ENCODE assay signal across 1 cellular context in genomic region chr15:29815000-29815704, GRCh38.
TF ChIP-seq lines count a peak whose summit lies in the region.

No MANE protein-coding gene starts in this region.

TF ChIP-seq in K562, 482 proteins besides CTCF, POLR2A, EP300 and RAD21 (continued from another document and continues in another):
- no peak for TF ChIP-seq MBD1 (CRISPR knock-in tag; IDR thresholded peaks at IDR 0.05)
- TF ChIP-seq VEZF1 (CRISPR knock-in tag; IDR thresholded peaks at IDR 0.05) = no peak
- TF ChIP-seq EWSR1 (IDR thresholded peaks at IDR 0.05; ENCODE audit: borderline replicate concordance, low read depth, partially characterized antibody) = no peak
- TF ChIP-seq, protein P1, sequence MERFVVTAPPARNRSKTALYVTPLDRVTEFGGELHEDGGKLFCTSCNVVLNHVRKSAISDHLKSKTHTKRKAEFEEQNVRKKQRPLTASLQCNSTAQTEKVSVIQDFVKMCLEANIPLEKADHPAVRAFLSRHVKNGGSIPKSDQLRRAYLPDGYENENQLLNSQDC (CRISPR knock-in tag; IDR thresholded peaks at IDR 0.05) = no peak
- TF ChIP-seq, protein P2, sequence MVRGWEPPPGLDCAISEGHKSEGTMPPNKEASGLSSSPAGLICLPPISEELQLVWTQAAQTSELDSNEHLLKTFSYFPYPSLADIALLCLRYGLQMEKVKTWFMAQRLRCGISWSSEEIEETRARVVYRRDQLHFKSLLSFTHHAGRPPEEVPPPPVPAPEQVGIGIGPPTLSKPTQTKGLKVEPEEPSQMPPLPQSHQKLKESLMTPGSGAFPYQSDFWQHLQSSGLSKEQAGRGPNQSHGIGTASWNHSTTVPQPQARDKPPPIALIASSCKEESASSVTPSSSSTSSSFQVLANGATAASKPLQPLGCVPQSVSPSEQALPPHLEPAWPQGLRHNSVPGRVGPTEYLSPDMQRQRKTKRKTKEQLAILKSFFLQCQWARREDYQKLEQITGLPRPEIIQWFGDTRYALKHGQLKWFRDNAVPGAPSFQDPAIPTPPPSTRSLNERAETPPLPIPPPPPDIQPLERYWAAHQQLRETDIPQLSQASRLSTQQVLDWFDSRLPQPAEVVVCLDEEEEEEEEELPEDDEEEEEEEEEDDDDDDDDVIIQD (CRISPR knock-in tag; IDR thresholded peaks at IDR 0.05) = no peak
- TF ChIP-seq FUS (optimal IDR thresholded peaks at IDR 0.05; ENCODE audit: low read depth, low read length) = no peak
- TF ChIP-seq SMAD3 (CRISPR knock-in tag; conservative IDR thresholded peaks at IDR 0.05) = no peak
- no peak for TF ChIP-seq ZNF695 (CRISPR knock-in tag; IDR thresholded peaks at IDR 0.05)
- TF ChIP-seq, protein P3, sequence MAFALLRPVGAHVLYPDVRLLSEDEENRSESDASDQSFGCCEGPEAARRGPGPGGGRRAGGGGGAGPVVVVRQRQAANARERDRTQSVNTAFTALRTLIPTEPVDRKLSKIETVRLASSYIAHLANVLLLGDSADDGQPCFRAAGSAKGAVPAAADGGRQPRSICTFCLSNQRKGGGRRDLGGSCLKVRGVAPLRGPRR (CRISPR knock-in tag; IDR thresholded peaks at IDR 0.05) = no peak
- no peak for TF ChIP-seq AFF4 (CRISPR knock-in tag; IDR thresholded peaks at IDR 0.05)
- no peak for TF ChIP-seq ARID3B (CRISPR knock-in tag; IDR thresholded peaks at IDR 0.05; ENCODE audit: borderline replicate concordance)
- no peak for TF ChIP-seq ZNF354B (CRISPR knock-in tag; IDR thresholded peaks at IDR 0.05)
- TF ChIP-seq HDAC1 (IDR thresholded peaks at IDR 0.05) = peak in 1 of 2 experiments; percentile 42; a peak in 1 of 4 replicates
- no peak for TF ChIP-seq ZNF165 (CRISPR knock-in tag; IDR thresholded peaks at IDR 0.05; ENCODE audit: borderline replicate concordance)
- no peak for TF ChIP-seq ZZZ3 (IDR thresholded peaks at IDR 0.05)
- no peak for TF ChIP-seq YY1 (IDR thresholded peaks at IDR 0.05; ENCODE audit: borderline replicate concordance in 1 of 3, control insufficient read depth in 1 of 3, extremely low read depth in 1 of 3, insufficient read depth in 3 of 3, insufficient read length in 1 of 3, insufficient replicate concordance in 2 of 3, low read depth in 1 of 3, low read length in 2 of 3)
- TF ChIP-seq ZNF41 (CRISPR knock-in tag; conservative IDR thresholded peaks at IDR 0.05) = no peak
- TF ChIP-seq ETV6 (IDR thresholded peaks at IDR 0.05; ENCODE audit: borderline replicate concordance in 1 of 2, low read depth in 2 of 2, low read length in 1 of 2) = no peak
- TF ChIP-seq ETV6 (CRISPR knock-in tag; IDR thresholded peaks at IDR 0.05; ENCODE audit: borderline replicate concordance) = no peak
- no peak for TF ChIP-seq NELFE (IDR thresholded peaks at IDR 0.05; ENCODE audit: insufficient read depth, insufficient read length)
- no peak for TF ChIP-seq HDAC3 (IDR thresholded peaks at IDR 0.05; ENCODE audit: borderline replicate concordance, partially characterized antibody)
- TF ChIP-seq EHMT2 (IDR thresholded peaks at IDR 0.05) = no peak
- TF ChIP-seq CHCHD3 (CRISPR knock-in tag; IDR thresholded peaks at IDR 0.05) = no peak
- TF ChIP-seq, protein P4, sequence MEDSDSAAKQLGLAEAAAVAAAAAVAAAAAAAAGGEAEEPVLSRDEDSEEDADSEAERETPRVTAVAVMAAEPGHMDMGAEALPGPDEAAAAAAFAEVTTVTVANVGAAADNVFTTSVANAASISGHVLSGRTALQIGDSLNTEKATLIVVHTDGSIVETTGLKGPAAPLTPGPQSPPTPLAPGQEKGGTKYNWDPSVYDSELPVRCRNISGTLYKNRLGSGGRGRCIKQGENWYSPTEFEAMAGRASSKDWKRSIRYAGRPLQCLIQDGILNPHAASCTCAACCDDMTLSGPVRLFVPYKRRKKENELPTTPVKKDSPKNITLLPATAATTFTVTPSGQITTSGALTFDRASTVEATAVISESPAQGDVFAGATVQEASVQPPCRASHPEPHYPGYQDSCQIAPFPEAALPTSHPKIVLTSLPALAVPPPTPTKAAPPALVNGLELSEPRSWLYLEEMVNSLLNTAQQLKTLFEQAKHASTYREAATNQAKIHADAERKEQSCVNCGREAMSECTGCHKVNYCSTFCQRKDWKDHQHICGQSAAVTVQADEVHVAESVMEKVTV (CRISPR knock-in tag; IDR thresholded peaks at IDR 0.05) = no peak
- no peak for TF ChIP-seq ZNF398 (CRISPR knock-in tag; IDR thresholded peaks at IDR 0.05)
- TF ChIP-seq BDP1 (IDR thresholded peaks at IDR 0.05; ENCODE audit: insufficient read depth, insufficient read length) = no peak
- TF ChIP-seq ZNF239 (CRISPR knock-in tag; IDR thresholded peaks at IDR 0.05) = no peak
- no peak for TF ChIP-seq PHB (CRISPR knock-in tag; IDR thresholded peaks at IDR 0.05)
- TF ChIP-seq, protein P5, sequence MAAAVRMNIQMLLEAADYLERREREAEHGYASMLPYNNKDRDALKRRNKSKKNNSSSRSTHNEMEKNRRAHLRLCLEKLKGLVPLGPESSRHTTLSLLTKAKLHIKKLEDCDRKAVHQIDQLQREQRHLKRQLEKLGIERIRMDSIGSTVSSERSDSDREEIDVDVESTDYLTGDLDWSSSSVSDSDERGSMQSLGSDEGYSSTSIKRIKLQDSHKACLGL (CRISPR knock-in tag; IDR thresholded peaks at IDR 0.05; ENCODE audit: borderline replicate concordance, poor library complexity, severe bottlenecking) = no peak
- TF ChIP-seq ELF2 (CRISPR knock-in tag; IDR thresholded peaks at IDR 0.05) = no peak
- no peak for TF ChIP-seq MLX (CRISPR knock-in tag; conservative IDR thresholded peaks at IDR 0.05)
- no peak for TF ChIP-seq ZNF24 (IDR thresholded peaks at IDR 0.05)
- no peak for TF ChIP-seq ZBTB2 (IDR thresholded peaks at IDR 0.05)
- no peak for TF ChIP-seq DMBX1 (CRISPR knock-in tag; IDR thresholded peaks at IDR 0.05; ENCODE audit: borderline replicate concordance)
- no peak for TF ChIP-seq SUPT5H (IDR thresholded peaks at IDR 0.05)
- no peak for TF ChIP-seq RBM14 (IDR thresholded peaks at IDR 0.05; ENCODE audit: borderline replicate concordance, insufficient read depth, low read depth, low read length)
- peak; percentile 35; the same call in 1 of the 2 replicates for TF ChIP-seq SMARCC2 (IDR thresholded peaks at IDR 0.05; ENCODE audit: low read depth)
- TF ChIP-seq DDX20 (tag; IDR thresholded peaks at IDR 0.05; ENCODE audit: low read depth) = no peak
- no peak for TF ChIP-seq TCFL5 (CRISPR knock-in tag; conservative IDR thresholded peaks at IDR 0.05)
- TF ChIP-seq ZNF707 (CRISPR knock-in tag; conservative IDR thresholded peaks at IDR 0.05) = no peak
- TF ChIP-seq SIX5 (IDR thresholded peaks at IDR 0.05; ENCODE audit: borderline replicate concordance in 1 of 2, insufficient read depth in 1 of 2, low read depth in 1 of 2, low read length in 2 of 2) = no peak
- TF ChIP-seq ZNF143 (CRISPR knock-in tag; IDR thresholded peaks at IDR 0.05) = no peak
- no peak for TF ChIP-seq SNRNP70 (optimal IDR thresholded peaks at IDR 0.05; ENCODE audit: low read depth, low read length)
- no peak for TF ChIP-seq NR2C1 (IDR thresholded peaks at IDR 0.05)
- TF ChIP-seq NR2C1 (tag; IDR thresholded peaks at IDR 0.05) = no peak
- no peak for TF ChIP-seq RBM15 (IDR thresholded peaks at IDR 0.05; ENCODE audit: insufficient read depth, low read length)
- no peak for TF ChIP-seq ARNT (IDR thresholded peaks at IDR 0.05)
- TF ChIP-seq PTBP1 (IDR thresholded peaks at IDR 0.05; ENCODE audit: low read depth, low read length) = no peak
- no peak for TF ChIP-seq MYNN (IDR thresholded peaks at IDR 0.05)
- no peak for TF ChIP-seq MYNN (CRISPR knock-in tag; IDR thresholded peaks at IDR 0.05)
- no peak for TF ChIP-seq TAF1 (IDR thresholded peaks at IDR 0.05; ENCODE audit: control insufficient read depth, extremely low read depth, insufficient read depth, low read length, severe bottlenecking)
- TF ChIP-seq ZBED1 (IDR thresholded peaks at IDR 0.05) = no peak
- TF ChIP-seq SMC3 (conservative IDR thresholded peaks at IDR 0.05; ENCODE audit: insufficient read depth, low read depth, low read length) = no peak
- no peak for TF ChIP-seq HDAC2 (IDR thresholded peaks at IDR 0.05)
- TF ChIP-seq PRMT5 (CRISPR knock-in tag; IDR thresholded peaks at IDR 0.05) = no peak
